ENCODE assay signal across 1 cellular context in the genomic region with DNA sequence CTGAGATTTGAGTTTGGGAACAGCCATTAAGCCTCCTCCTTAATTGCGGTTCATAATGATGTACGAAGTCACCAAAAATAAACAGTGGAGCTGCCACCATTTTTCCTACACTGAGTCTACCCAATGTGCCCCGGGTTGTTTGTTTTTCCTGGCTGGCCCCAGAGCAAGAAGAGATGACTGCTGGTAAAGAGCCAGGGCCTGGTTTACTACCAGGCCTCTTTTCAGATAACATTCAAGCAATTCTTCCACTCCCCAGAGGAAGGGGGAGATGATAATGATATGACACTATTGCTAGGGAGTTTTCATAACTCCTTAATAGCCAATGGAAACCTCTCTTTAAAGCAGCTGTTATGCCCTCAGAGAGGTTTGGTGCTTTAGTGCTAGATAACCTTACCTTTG.
TF ChIP-seq lines count a peak whose summit lies in the region.

No MANE protein-coding gene starts in this region.

TF ChIP-seq in HEK293, 187 proteins besides CTCF, POLR2A, EP300 and RAD21 (continued from another document):
- no peak for TF ChIP-seq ZSCAN5A (tag by site-specific recombination; IDR thresholded peaks at IDR 0.05)
- TF ChIP-seq, protein P1, sequence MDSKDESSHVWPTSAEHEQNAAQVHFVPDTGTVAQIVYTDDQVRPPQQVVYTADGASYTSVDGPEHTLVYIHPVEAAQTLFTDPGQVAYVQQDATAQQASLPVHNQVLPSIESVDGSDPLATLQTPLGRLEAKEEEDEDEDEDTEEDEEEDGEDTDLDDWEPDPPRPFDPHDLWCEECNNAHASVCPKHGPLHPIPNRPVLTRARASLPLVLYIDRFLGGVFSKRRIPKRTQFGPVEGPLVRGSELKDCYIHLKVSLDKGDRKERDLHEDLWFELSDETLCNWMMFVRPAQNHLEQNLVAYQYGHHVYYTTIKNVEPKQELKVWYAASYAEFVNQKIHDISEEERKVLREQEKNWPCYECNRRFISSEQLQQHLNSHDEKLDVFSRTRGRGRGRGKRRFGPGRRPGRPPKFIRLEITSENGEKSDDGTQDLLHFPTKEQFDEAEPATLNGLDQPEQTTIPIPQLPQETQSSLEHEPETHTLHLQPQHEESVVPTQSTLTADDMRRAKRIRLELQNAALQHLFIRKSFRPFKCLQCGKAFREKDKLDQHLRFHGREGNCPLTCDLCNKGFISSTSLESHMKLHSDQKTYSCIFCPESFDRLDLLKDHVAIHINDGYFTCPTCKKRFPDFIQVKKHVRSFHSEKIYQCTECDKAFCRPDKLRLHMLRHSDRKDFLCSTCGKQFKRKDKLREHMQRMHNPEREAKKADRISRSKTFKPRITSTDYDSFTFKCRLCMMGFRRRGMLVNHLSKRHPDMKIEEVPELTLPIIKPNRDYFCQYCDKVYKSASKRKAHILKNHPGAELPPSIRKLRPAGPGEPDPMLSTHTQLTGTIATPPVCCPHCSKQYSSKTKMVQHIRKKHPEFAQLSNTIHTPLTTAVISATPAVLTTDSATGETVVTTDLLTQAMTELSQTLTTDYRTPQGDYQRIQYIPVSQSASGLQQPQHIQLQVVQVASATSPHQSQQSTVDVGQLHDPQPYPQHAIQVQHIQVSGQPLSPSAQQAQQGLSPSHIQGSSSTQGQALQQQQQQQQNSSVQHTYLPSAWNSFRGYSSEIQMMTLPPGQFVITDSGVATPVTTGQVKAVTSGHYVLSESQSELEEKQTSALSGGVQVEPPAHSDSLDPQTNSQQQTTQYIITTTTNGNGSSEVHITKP (tag by site-specific recombination; IDR thresholded peaks at IDR 0.05): peak; percentile 89
- 0 out of 2 replicates have a peak, but pooled peaks have one; percentile 59 for TF ChIP-seq YY1 (tag by site-specific recombination; IDR thresholded peaks at IDR 0.05)
- TF ChIP-seq ZNF837 (tag by site-specific recombination; IDR thresholded peaks at IDR 0.05): no peak
- peak; percentile 26; the same call in 1 of the 2 replicates for TF ChIP-seq PRDM4 (tag by site-specific recombination; IDR thresholded peaks at IDR 0.05)
- TF ChIP-seq ZNF24 (tag by site-specific recombination; IDR thresholded peaks at IDR 0.05): peak; percentile 52; the same call in 1 of the 2 replicates
- TF ChIP-seq SCRT2 (tag by site-specific recombination; IDR thresholded peaks at IDR 0.05): no peak
- TF ChIP-seq MZF1 (tag by site-specific recombination; IDR thresholded peaks at IDR 0.05; ENCODE audit: borderline replicate concordance): peak; percentile 85
